15 cellular contexts compared by ENCODE assay signal in genomic region chr10:99365761-99366160, GRCh38. TPM values are rescaled to one million over a fixed set of nuclear protein-coding genes. Genes with fewer than 3 reads are reported as not detected.
DNase-seq lines count a peak whose midpoint lies in the region; ATAC-seq lines count a peak whose summit lies in the region.
"Had no signal": no experiment of that assay in that cellular context is flagged by ENCODE, and none has a peak within 500 bp of the region (broad histone marks: within the 10 kb centered on the region; RNA-seq: fewer than 3 reads in every experiment).

No MANE protein-coding gene starts in this region.

- DNase-seq in G401 (ENCODE audit: low spot score) = peak; percentile 51
- peak; percentile 22 for DNase-seq in M059J (ENCODE audit: low read depth)
- DNase-seq in dermis blood vessel endothelial cell = peak; percentile 5
- no peak for DNase-seq in hippocampal formation (lab: John Stamatoyannopoulos, UW)
- DNase-seq in sciatic nerve (ENCODE audit: low spot score) = no peak
- DNase-seq: ACHN; Calu3; CD4-positive, alpha-beta memory T cell; DMS79 treated with DMSO at 0.1 percent for 48 hours; EL; H9; IMR-90 had no signal

- ATAC-seq in sciatic nerve = no peak
- ATAC-seq in HG02571 (IDR thresholded peaks at IDR 0.05; ENCODE audit: unreplicated experiment) = no peak
- ATAC-seq in HG03139 (IDR thresholded peaks at IDR 0.05; ENCODE audit: unreplicated experiment) = no peak
- ATAC-seq: K562 had no signal

- intact Hi-C loops in sciatic nerve (cut with DNase I) = no loop called here

- in situ Hi-C loops in G401 (cut with HindIII; ENCODE audit: low sequenced_read_pairs) = no loop called here

RNA-seq across cellular contexts. Expression of gene CNNM1, which starts 36.6 kb away (rescaled TPM):
- 0.37 and 0.81 TPM in 2 replicates for total RNA-seq in G401 (2014; rRNA removed; shearing (Covaris generic))
- total RNA-seq in M059J (2014; rRNA removed; shearing (Covaris generic)) = 1.6 and 2.4 TPM in 2 replicates
- total RNA-seq in dermis blood vessel endothelial cell = not detected in 2 replicates
- not detected for total RNA-seq in sciatic nerve
- total RNA-seq: K562 had no signal

Comparison
In these comparisons a context has a peak if more than half of its experiments do, and no peak if none do; other contexts are left out.
1. DNase-seq: peak in G401 (single experiment), M059J (single experiment) and dermis blood vessel endothelial cell (single experiment); none in hippocampal formation (0 of 2) and sciatic nerve (single experiment).